Comparison of ENCODE assay signal across 22 cellular contexts in genomic region chr3:23864954-23865353, GRCh38. TPM values are rescaled to one million over a fixed set of nuclear protein-coding genes. Genes with fewer than 3 reads are reported as not detected.
A peak's percentile ranks its signal among the peaks of the same experiment; 100 is the strongest.
DNase-seq lines count a peak whose midpoint lies in the region; ATAC-seq, FAIRE-seq and TF ChIP-seq lines count a peak whose summit lies in the region.
"Had no signal": no experiment of that assay in that cellular context is flagged by ENCODE, and none has a peak within 500 bp of the region (broad histone marks: within the 10 kb centered on the region; RNA-seq: fewer than 3 reads in every experiment).

No MANE protein-coding gene starts in this region.

- no peak for FAIRE-seq in pancreas (lab: Jason Lieb, UNC)
- FAIRE-seq: bronchial epithelial cell had no signal

- H3K9me3 ChIP-seq in iPS-20b (ENCODE audit: insufficient read depth, low read depth, low read length) (no peaks in the 10 kb centered on the region), pancreas (no peaks in the 10 kb centered on the region), sigmoid colon (no peaks in the 10 kb centered on the region)
- H3K9me3 ChIP-seq: prostate gland had no signal

- H3K36me3 ChIP-seq in iPS-20b (ENCODE audit: insufficient read depth, low read depth, low read length) (no peaks in the 10 kb centered on the region), pancreas (no peaks in the 10 kb centered on the region), sigmoid colon (no peaks in the 10 kb centered on the region)
- H3K36me3 ChIP-seq: prostate gland, WERI-Rb-1 had no signal

- H3K9ac ChIP-seq in iPS-20b (ENCODE audit: low read depth, low read length) = 0 out of 2 replicates have a peak overlapping the region, but pooled peaks have one; percentile 23

- H3K27me3 ChIP-seq in iPS-20b (ENCODE audit: insufficient read depth, low read length) (no peaks in the 10 kb centered on the region), pancreas (no peaks in the 10 kb centered on the region), sigmoid colon (no peaks in the 10 kb centered on the region)

- intact Hi-C loops in pancreas (cut with DNase I) (no loop called here), sigmoid colon (cut with DNase I) (loop anchor here (5.0 kb wide), 1 partner anchor 58 kb away; the partner anchor contains the start of gene UBE2E1)

- H3K4me1 ChIP-seq in iPS-20b (ENCODE audit: insufficient read depth, low read length) = peaks cover 17% of the 10 kb centered on the region
- peaks cover 11 to 18% (median 18%) of the 10 kb centered on the region in 3 donors for H3K4me1 ChIP-seq in pancreas
- peaks cover 0 to 38% (median 32%) of the 10 kb centered on the region in 4 donors for H3K4me1 ChIP-seq in sigmoid colon
- H3K4me1 ChIP-seq: prostate gland had no signal

- H3K27ac ChIP-seq in caudate nucleus (ENCODE audit: low read depth, low read length) = peak overlapping the region; percentile 55
- no peak overlapping the region for H3K27ac ChIP-seq in iPS-20b (ENCODE audit: low read length)
- H3K27ac ChIP-seq in pancreas = no peak overlapping the region
- H3K27ac ChIP-seq in sigmoid colon = no peak overlapping the region
- H3K27ac ChIP-seq: prostate gland, WERI-Rb-1 had no signal

- no peak overlapping the region for H3K4me3 ChIP-seq in iPS-20b (ENCODE audit: low read length)
- no peak overlapping the region for H3K4me3 ChIP-seq in pancreas
- H3K4me3 ChIP-seq in sigmoid colon = no peak overlapping the region
- H3K4me3 ChIP-seq: prostate gland had no signal

- 57% methylated on average over 1 of the region's 1 CpG for WGBS in pancreas, 2 donors
- whole genome bisulfite sequencing in sigmoid colon, 2 donors = 94 to 97% methylated on average over 1 of the region's 1 CpG

- no peak for TF ChIP-seq EP300 in sigmoid colon (IDR thresholded peaks at IDR 0.05)

- DNase-seq in ELF-1 (ENCODE audit: low read depth, low spot score) = peak; percentile 25
- DNase-seq in caudate nucleus (lab: John Stamatoyannopoulos, UW) = no peak
- peak in 1 of 6 donors; percentile 12 for DNase-seq in pancreas
- DNase-seq in T-helper 9 cell = no peak
- DNase-seq in sigmoid colon = no peak
- DNase-seq: activated CD4-positive, alpha-beta memory T cell treated with anti-CD3 and anti-CD28 coated beads for 36 hours; activated naive CD8-positive, alpha-beta T cell treated with anti-CD3 and anti-CD28 coated beads for 36 hours; activated T-cell treated with anti-CD3 and anti-CD28 coated beads, Interleukin-2, amount 50 U/mL, for 72 hours; CD4-positive, alpha-beta memory T cell; DND-41; left colon; NCI-H1694 treated with DMSO at 0.1 percent for 48 hours; NCI-H446; stimulated activated CD4-positive, alpha-beta T cell treated with anti-CD3 and anti-CD28 coated beads, Interleukin-15, amount 100 ng/mL, for 24 hours; stimulated activated naive CD4-positive, alpha-beta T cell; T-cell; WERI-Rb-1 had no signal

- no peak for TF ChIP-seq POLR2A in sigmoid colon (IDR thresholded peaks at IDR 0.05)

- TF ChIP-seq CTCF in pancreas (IDR thresholded peaks at IDR 0.05) (no peak), sigmoid colon (IDR thresholded peaks at IDR 0.05) (no peak)

- ATAC-seq in pancreas = peak; percentile 43 to 88 (median 68)
- no peak for ATAC-seq in GM19463 (IDR thresholded peaks at IDR 0.05; ENCODE audit: unreplicated experiment)
- no peak for ATAC-seq in GM18870 (IDR thresholded peaks at IDR 0.05; ENCODE audit: unreplicated experiment)
- ATAC-seq: activated T-cell treated with anti-CD3 and anti-CD28 coated beads, Interleukin-2, amount 50 U/mL, for 72 hours; T-cell had no signal

RNA-seq across cellular contexts. Expression of gene NKIRAS1, which starts 51.8 kb away (rescaled TPM):
- total RNA-seq in pancreas (1 to 10 TPM; 3.0 to 4.9 (median 3.8) TPM), sigmoid colon (10 to 100 TPM; 21.6 to 29.3 (median 26.8) TPM)
- polyA plus RNA-seq in pancreas (1 to 10 TPM; 2.7 to 5.9 TPM), sigmoid colon (1 to 10 TPM; 4.2 to 5.4 (median 5.1) TPM)

RNA-seq across cellular contexts. Expression of gene RPL15, which starts 52.0 kb away (rescaled TPM):
- total RNA-seq in pancreas (1,000 to 10,000 TPM in 4 of 6 donors, 100 to 1,000 TPM in 2; 676 to 1,455 (median 1,267) TPM), sigmoid colon (1,000 to 10,000 TPM; 1,530 to 5,073 (median 3,085) TPM)
- polyA plus RNA-seq in pancreas (1,000 to 10,000 TPM; 1,720 to 1,897 TPM), sigmoid colon (1,000 to 10,000 TPM; 2,984 to 4,927 (median 3,091) TPM)

RNA-seq across cellular contexts. Expression of gene UBE2E1, which starts 59.2 kb away (rescaled TPM):
- 10 to 100 TPM; 24.0 to 44.7 (median 28.7) TPM for total RNA-seq in pancreas
- 10 to 100 TPM; 20.9 to 32.0 TPM for polyA plus RNA-seq in pancreas
- 100 to 1,000 TPM in 2 of 4 donors, 10 to 100 TPM in 2; 61.4 to 145 (median 104) TPM for total RNA-seq in sigmoid colon
- polyA plus RNA-seq in sigmoid colon = 100 to 1,000 TPM in 1 of 3 donors, 10 to 100 TPM in 2; 78.7 to 108 (median 95.3) TPM

Comparison
In these comparisons a context has a peak if more than half of its experiments do, and no peak if none do; other contexts are left out.
1. ATAC-seq: peak in pancreas (4 of 4); none in GM19463 (single experiment) and GM18870 (single experiment).